ENCODE assay signal across 21 cellular contexts in the genomic region with DNA sequence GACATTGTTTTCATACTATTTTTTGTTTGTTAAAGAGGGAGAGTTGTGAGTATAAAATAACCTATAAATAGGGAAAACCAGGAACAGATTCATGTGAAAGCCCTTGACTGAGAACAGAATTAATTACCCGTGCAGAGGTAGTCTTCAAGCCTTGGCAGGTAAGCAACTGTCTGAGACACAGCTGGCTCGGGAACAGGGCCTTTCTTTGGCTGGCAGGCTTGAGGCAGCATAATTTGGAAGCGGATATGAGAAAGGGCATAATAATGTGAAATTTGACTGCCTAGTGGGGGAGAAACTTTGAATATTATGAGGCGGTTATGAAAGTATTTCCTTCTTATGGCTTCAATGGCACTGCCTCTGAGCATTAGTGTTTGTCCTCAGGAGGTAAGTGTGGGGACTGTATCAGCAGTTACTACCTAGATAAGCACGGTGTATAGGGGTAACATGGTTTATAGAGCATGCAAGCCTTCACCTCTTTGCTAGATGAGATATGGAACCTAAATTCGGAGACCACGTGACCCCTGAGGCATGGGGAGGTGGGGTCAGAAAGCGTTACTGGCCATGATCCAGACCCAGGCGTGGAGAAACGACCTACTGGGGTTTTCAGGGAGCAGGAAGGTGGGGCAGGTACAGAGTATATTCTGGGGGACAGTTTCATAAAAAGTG.
DNase-seq lines count a peak whose midpoint lies in the region; ATAC-seq and TF ChIP-seq lines count a peak whose summit lies in the region.
"Had no signal": no experiment of that assay in that cellular context is flagged by ENCODE, and none has a peak within 500 bp of the region (broad histone marks: within the 10 kb centered on the region; RNA-seq: fewer than 3 reads in every experiment).

No MANE protein-coding gene starts in this region.

- ATAC-seq in foreskin keratinocyte (peak; percentile 68), HG03469 (IDR thresholded peaks at IDR 0.05; ENCODE audit: unreplicated experiment) (no peak), PC-3 (no peak)
- ATAC-seq: left lobe of liver, mucosa of descending colon had no signal

- intact Hi-C loops in posterior vena cava (cut with DNase I) (no loop called here), PC-3 (cut with micrococcal nuclease) (no loop called here)

- H3K4me1 ChIP-seq in foreskin keratinocyte (peaks cover 15% of the 10 kb centered on the region), PC-3 (ENCODE audit: insufficient read depth, low read length) (no peaks in the 10 kb centered on the region)

- TF ChIP-seq CTCF in RWPE1 (conservative IDR thresholded peaks at IDR 0.05; ENCODE audit: low read depth) (no peak), foreskin keratinocyte (conservative IDR thresholded peaks at IDR 0.05) (no peak), PC-3 (conservative IDR thresholded peaks at IDR 0.05; ENCODE audit: low read depth, low read length) (no peak)

- no peaks in the 10 kb centered on the region for H3F3A ChIP-seq in PC-3 (ENCODE audit: low read length, unreplicated experiment)

- H3K4me3 ChIP-seq in MG63 (no peak overlapping the region), PC-3 (ENCODE audit: low read length) (no peak overlapping the region)
- H3K4me3 ChIP-seq: mucosa of descending colon, skin epidermis had no signal

- H3K27me3 ChIP-seq in MG63 (no peaks in the 10 kb centered on the region), foreskin keratinocyte (no peaks in the 10 kb centered on the region), PC-3 (ENCODE audit: low read length) (no peaks in the 10 kb centered on the region)

- BruUV-seq in PC-3 (replicated peaks; lab: Mats Ljungman, UMichigan) = no TSS peak

- H3K36me3 ChIP-seq in MG63 (no peaks in the 10 kb centered on the region), PC-3 (ENCODE audit: low read depth, low read length) (no peaks in the 10 kb centered on the region)

- no peak overlapping the region for H3K4me2 ChIP-seq in PC-3 (ENCODE audit: low read length)

- DNase-seq in MG63 = peak; percentile 69
- peak; percentile 21 for DNase-seq in RWPE1 (ENCODE audit: low spot score)
- peak; percentile 59 to 84 for DNase-seq in foreskin keratinocyte
- DNase-seq in renal cortical epithelial cell (ENCODE audit: low read depth) = peak; percentile 88
- DNase-seq in HEK293T (ENCODE audit: extremely low spot score) = no peak
- DNase-seq in posterior vena cava (ENCODE audit: low spot score) = no peak
- no peak for DNase-seq in PC-3
- DNase-seq: activated CD4-positive, alpha-beta T cell treated with anti-CD3 and anti-CD28 coated beads, Interleukin-2, amount 10 ng/mL, durations not matched to agents 7 days and 5 days; activated CD8-positive, alpha-beta memory T cell treated with anti-CD3 and anti-CD28 coated beads, Interleukin-2, amount 50 U/mL, for 48 hours; activated naive CD4-positive, alpha-beta T cell treated with Interleukin-2 at 50 U/mL for 16 hours; anterior cingulate cortex; COR-L47; endodermal cell; foreskin fibroblast; H7; mucosa of descending colon; NK-92 treated with Interleukin-12 subunit alpha and Interleukin-12 subunit beta, amount 100 ng/mL, for 24 hours; stimulated activated CD4-positive, alpha-beta T cell treated with anti-CD3 and anti-CD28 coated beads, Interleukin-4, amount 100 ng/mL, for 24 hours had no signal

- H3K9me3 ChIP-seq in MG63 = no peaks in the 10 kb centered on the region
- no peaks in the 10 kb centered on the region for H3K9me3 ChIP-seq in PC-3 (ENCODE audit: low read length)
- H3K9me3 ChIP-seq: mucosa of descending colon had no signal

- no peak overlapping the region for H2AFZ ChIP-seq in PC-3 (ENCODE audit: low read length)

- H3K9ac ChIP-seq in PC-3 (ENCODE audit: low read length) = no peak overlapping the region

- POLR2A ChIA-PET in RWPE1 (lab: Yijun Ruan, JAX; ENCODE audit: low non-redundant PET) = no interaction called here
- POLR2A ChIA-PET in HEK293T (lab: Yijun Ruan, JAX) = no interaction called here
- POLR2A ChIA-PET in PC-3 (lab: Charles Lee; ENCODE audit: unreplicated experiment) = no interaction called here

- H4K20me1 ChIP-seq in PC-3 (ENCODE audit: low read length) = no peaks in the 10 kb centered on the region

- H3K79me2 ChIP-seq in PC-3 (ENCODE audit: low read length) = no peaks in the 10 kb centered on the region

- CTCF ChIA-PET in RWPE1 (lab: Yijun Ruan, JAX) = interaction anchor here (0.7 to 1.1 kb wide), 2 partner anchors 9 to 68 kb away, joined by 3 to 4 read pairs; no protein-coding TSS in a partner anchor
- CTCF ChIA-PET in HEK293T (lab: Yijun Ruan, JAX) = no interaction called here
- CTCF ChIA-PET in PC-3 (lab: Charles Lee) = no interaction called here

- H3K27ac ChIP-seq in RWPE1 = peak overlapping the region; percentile 72
- H3K27ac ChIP-seq in foreskin keratinocyte = no peak overlapping the region
- H3K27ac ChIP-seq in PC-3 (ENCODE audit: low read length) = no peak overlapping the region

- no peaks in the 10 kb centered on the region for H3K9me2 ChIP-seq in PC-3 (replicated peaks; ENCODE audit: low read length)

TF ChIP-seq in HEK293T, 16 proteins besides CTCF, POLR2A, EP300 and RAD21:
- no peak for TF ChIP-seq FOXM1 (IDR thresholded peaks at IDR 0.05; ENCODE audit: borderline replicate concordance)
- no peak for TF ChIP-seq ARNT (IDR thresholded peaks at IDR 0.05)
- no peak for TF ChIP-seq FOXK2 (IDR thresholded peaks at IDR 0.05)
- no peak for TF ChIP-seq SP1 (IDR thresholded peaks at IDR 0.05)
- no peak for TF ChIP-seq BHLHE40 (IDR thresholded peaks at IDR 0.05; ENCODE audit: borderline replicate concordance)
- TF ChIP-seq, protein P1, sequence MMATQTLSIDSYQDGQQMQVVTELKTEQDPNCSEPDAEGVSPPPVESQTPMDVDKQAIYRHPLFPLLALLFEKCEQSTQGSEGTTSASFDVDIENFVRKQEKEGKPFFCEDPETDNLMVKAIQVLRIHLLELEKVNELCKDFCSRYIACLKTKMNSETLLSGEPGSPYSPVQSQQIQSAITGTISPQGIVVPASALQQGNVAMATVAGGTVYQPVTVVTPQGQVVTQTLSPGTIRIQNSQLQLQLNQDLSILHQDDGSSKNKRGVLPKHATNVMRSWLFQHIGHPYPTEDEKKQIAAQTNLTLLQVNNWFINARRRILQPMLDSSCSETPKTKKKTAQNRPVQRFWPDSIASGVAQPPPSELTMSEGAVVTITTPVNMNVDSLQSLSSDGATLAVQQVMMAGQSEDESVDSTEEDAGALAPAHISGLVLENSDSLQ (IDR thresholded peaks at IDR 0.05) = no peak
- TF ChIP-seq LEF1 (IDR thresholded peaks at IDR 0.05; ENCODE audit: borderline replicate concordance) = no peak
- no peak for TF ChIP-seq L3MBTL2 (conservative IDR thresholded peaks at IDR 0.05)
- TF ChIP-seq TARDBP (IDR thresholded peaks at IDR 0.05) = no peak
- no peak for TF ChIP-seq CTBP1 (IDR thresholded peaks at IDR 0.05; ENCODE audit: borderline replicate concordance)
TF ChIP-seq in HEK293T: peak in this region for 0.

Comparison
In these comparisons a context has a peak if more than half of its experiments do, and no peak if none do; other contexts are left out.
1. DNase-seq: peak in MG63 (single experiment), RWPE1 (single experiment), foreskin keratinocyte (2 of 2) and renal cortical epithelial cell (single experiment); none in HEK293T (single experiment), posterior vena cava (single experiment) and PC-3 (single experiment).